Comparison of ENCODE assay signal across 8 cellular contexts in the genomic region with DNA sequence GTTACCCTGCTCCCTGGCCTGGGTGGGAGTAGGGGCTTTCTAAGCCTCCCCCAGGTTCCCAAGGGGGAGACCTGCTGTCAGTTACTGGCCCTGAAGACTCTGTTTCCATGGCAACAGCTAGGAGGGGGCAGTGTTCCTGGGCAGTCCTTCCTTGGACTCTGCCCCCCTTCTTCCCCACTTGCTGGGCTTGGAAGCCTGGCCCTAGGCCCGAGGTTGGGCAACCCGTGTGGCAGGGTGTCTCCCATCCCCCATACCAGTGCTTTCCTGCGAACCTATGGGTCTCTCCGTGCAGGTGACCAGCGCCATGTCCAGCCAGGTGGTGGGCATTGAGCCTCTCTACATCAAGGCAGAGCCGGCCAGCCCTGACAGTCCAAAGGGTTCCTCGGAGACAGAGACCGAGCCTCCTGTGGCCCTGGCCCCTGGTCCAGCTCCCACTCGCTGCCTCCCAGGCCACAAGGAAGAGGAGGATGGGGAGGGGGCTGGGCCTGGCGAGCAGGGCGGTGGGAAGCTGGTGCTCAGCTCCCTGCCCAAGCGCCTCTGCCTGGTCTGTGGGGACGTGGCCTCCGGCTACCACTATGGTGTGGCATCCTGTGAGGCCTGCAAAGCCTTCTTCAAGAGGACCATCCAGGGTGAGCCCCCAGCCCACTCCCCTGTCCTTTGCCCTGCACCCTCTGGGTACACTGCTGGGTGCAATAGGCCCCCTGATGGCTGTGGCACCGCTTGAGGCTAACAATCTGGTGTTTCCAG. TPM values are rescaled to one million over a fixed set of nuclear protein-coding genes. Genes with fewer than 3 reads are reported as not detected.
DNase-seq lines count a peak whose midpoint lies in the region; TF ChIP-seq lines count a peak whose summit lies in the region.

No MANE protein-coding gene starts in this region.

- H3K27me3 ChIP-seq in AG04450 (ENCODE audit: control insufficient read depth, insufficient read depth, low read length) (no peaks in the 10 kb centered on the region), KMS-11 (ENCODE audit: insufficient read depth, low read depth) (no peaks in the 10 kb centered on the region), dorsolateral prefrontal cortex (no peaks in the 10 kb centered on the region), muscle layer of duodenum (ENCODE audit: low read depth, low read length) (no peaks in the 10 kb centered on the region)

- DNase-seq in AG04450 (ENCODE audit: low read depth, low spot score) (no peak), dorsolateral prefrontal cortex (no peak), superior temporal gyrus (ENCODE audit: extremely low spot score) (no peak), NCI-H510A treated with DMSO at 0.1 percent for 48 hours (lab: John Stamatoyannopoulos, UW) (no peak), NCI-H1105 (lab: John Stamatoyannopoulos, UW) (no peak)
- no peak for DNase-seq in stimulated activated CD4-positive, alpha-beta T cell treated with anti-CD3 and anti-CD28 coated beads, Interleukin-15, amount 100 ng/mL, for 24 hours

- peak overlapping the region; percentile 90 for H3K4me2 ChIP-seq in KMS-11

- TF ChIP-seq CTCF in AG04450 (IDR thresholded peaks at IDR 0.05; ENCODE audit: low read depth, low read length), result no peak
- TF ChIP-seq CTCF in KMS-11 (conservative IDR thresholded peaks at IDR 0.05; ENCODE audit: low read depth, low read length), result no peak
- no peak for TF ChIP-seq CTCF in dorsolateral prefrontal cortex (IDR thresholded peaks at IDR 0.05 in 54 of 56, conservative IDR thresholded peaks at IDR 0.05 in 2 of 56; ENCODE audit: low read depth in 1 of 56, partially characterized antibody in 56 of 56)

- H3K9me3 ChIP-seq in AG04450 (ENCODE audit: control insufficient read depth, insufficient read depth, low read length) (no peaks in the 10 kb centered on the region; the same call in 1 of the 2 replicates), muscle layer of duodenum (ENCODE audit: control insufficient read depth in 1 of 2, low read length in 2 of 2) (no peaks in the 10 kb centered on the region)

- H2AFZ ChIP-seq in KMS-11 (ENCODE audit: low read depth), result no peak overlapping the region

- intact Hi-C loops in dorsolateral prefrontal cortex (cut with DNase I), result no loop called here

- H3K4me1 ChIP-seq in KMS-11 (ENCODE audit: low read depth, poor library complexity, severe bottlenecking) (peaks cover 42% of the 10 kb centered on the region), muscle layer of duodenum (ENCODE audit: control insufficient read depth in 1 of 2, insufficient read depth in 2 of 2, low read length in 2 of 2) (peaks cover 6 to 20% of the 10 kb centered on the region in 2 donors)

- H3K79me2 ChIP-seq in KMS-11 (ENCODE audit: insufficient read depth, low read depth), result peaks cover 36% of the 10 kb centered on the region

- no peaks in the 10 kb centered on the region for H4K20me1 ChIP-seq in KMS-11 (ENCODE audit: insufficient read depth)

- H3K4me3 ChIP-seq in AG04450 (ENCODE audit: low read depth, low read length) (peak overlapping the region; percentile 76), KMS-11 (IDR thresholded peaks at IDR 0.05; ENCODE audit: insufficient read depth, low read depth, low read length) (no peak overlapping the region), dorsolateral prefrontal cortex (peak overlapping the region in 56 of 59 donors; percentile 47 to 93 (median 77)), muscle layer of duodenum (ENCODE audit: low read depth in 1 of 2, low read length in 2 of 2) (peak overlapping the region; percentile 78)

- no peaks in the 10 kb centered on the region for H3K36me3 ChIP-seq in KMS-11 (ENCODE audit: insufficient read depth)
- H3K36me3 ChIP-seq in muscle layer of duodenum (ENCODE audit: control insufficient read depth in 1 of 2, insufficient read depth in 2 of 2, low read length in 2 of 2), result no peaks in the 10 kb centered on the region

- H3K9ac ChIP-seq in KMS-11, result peak overlapping the region; percentile 76; the same call in 1 of the 2 replicates

- H3K27ac ChIP-seq in AG04450 (ENCODE audit: low read depth, low read length) (no peak overlapping the region), KMS-11 (peak overlapping the region; percentile 75), dorsolateral prefrontal cortex (peak overlapping the region in 42 of 59 donors; percentile 3 to 98 (median 80)), muscle layer of duodenum (ENCODE audit: low read length) (peak overlapping the region; percentile 45)

- CTCF ChIA-PET in AG04450 (lab: Charles Lee), result interaction anchor here (0.6 kb wide), 1 partner anchor 48 kb away, joined by 6 read pairs; no protein-coding TSS in a partner anchor

- POLR2A ChIA-PET in AG04450 (lab: Yijun Ruan, JAX), result interaction anchor here (0.5 kb wide), 1 partner anchor 32 kb away, joined by 7 read pairs; no protein-coding TSS in a partner anchor

RNA-seq across cellular contexts. Expression of a gene that starts 1.7 kb away (rescaled TPM):
- 5.5 and 7.4 TPM in 2 replicates for polyA plus RNA-seq in AG04450 (2011; rRNA removed)
- polyA minus RNA-seq in AG04450 (2011; rRNA and poly(A)+ RNA removed), result 5.6 and 6.0 TPM in 2 replicates
- total RNA-seq in dorsolateral prefrontal cortex, result 10 to 100 TPM; 20.7 to 65.0 (median 36.4) TPM

RNA-seq across cellular contexts. Expression of a gene that starts 6.9 kb away (rescaled TPM):
- polyA plus RNA-seq in AG04450 (2011; rRNA removed), result 0.14 TPM in 1 of 2 replicates, not detected in the other
- not detected in 2 replicates for polyA minus RNA-seq in AG04450 (2011; rRNA and poly(A)+ RNA removed)
- total RNA-seq in dorsolateral prefrontal cortex, result 1 to 10 TPM in 115 of 120 experiments, under 1 TPM in 3, not detected in 2; 0.69 to 9.3 (median 3.0) TPM

RNA-seq across cellular contexts. Expression of a gene that starts 10.3 kb away (rescaled TPM):
- 194 and 208 TPM in 2 replicates for polyA plus RNA-seq in AG04450 (2011; rRNA removed)
- 55.9 and 73.8 TPM in 2 replicates for polyA minus RNA-seq in AG04450 (2011; rRNA and poly(A)+ RNA removed)
- 100 to 1,000 TPM in 110 of 120 experiments, 10 to 100 TPM in 10; 72.8 to 158 (median 122) TPM for total RNA-seq in dorsolateral prefrontal cortex

RNA-seq across cellular contexts. Expression of a gene that starts 10.9 kb away (rescaled TPM):
- 366 and 383 TPM in 2 replicates for polyA plus RNA-seq in AG04450 (2011; rRNA removed)
- 78.3 and 84.2 TPM in 2 replicates for polyA minus RNA-seq in AG04450 (2011; rRNA and poly(A)+ RNA removed)
- 100 to 1,000 TPM; 101 to 340 (median 208) TPM for total RNA-seq in dorsolateral prefrontal cortex

RNA-seq across cellular contexts. Expression of a gene that starts 15.9 kb away (rescaled TPM):
- not detected in 2 replicates for polyA plus RNA-seq in AG04450 (2011; rRNA removed)
- polyA minus RNA-seq in AG04450 (2011; rRNA and poly(A)+ RNA removed), result not detected in 2 replicates
- 10 to 100 TPM in 29 of 120 experiments, 1 to 10 TPM in 91; 2.4 to 12.7 (median 8.0) TPM for total RNA-seq in dorsolateral prefrontal cortex
